In genomic region chr16:86258713-86259112, GRCh38 we compare ENCODE assay signal across 27 cellular contexts.
DNase-seq lines count a peak whose midpoint lies in the region; ATAC-seq and TF ChIP-seq lines count a peak whose summit lies in the region.
"Had no signal": no experiment of that assay in that cellular context is flagged by ENCODE, and none has a peak within 500 bp of the region (broad histone marks: within the 10 kb centered on the region; RNA-seq: fewer than 3 reads in every experiment).

No MANE protein-coding gene starts in this region.

- H3K79me2 ChIP-seq in hepatocyte: no peaks in the 10 kb centered on the region
- no peaks in the 10 kb centered on the region for H3K79me2 ChIP-seq in parathyroid adenoma

- 49% methylated on average over 3 of the region's 3 CpGs for WGBS in hepatocyte (ENCODE audit: low lambda C conversion rate, missing lambda C conversion rate)

- no peaks in the 10 kb centered on the region for H3K4me1 Mint-ChIP-seq in CD8-positive, alpha-beta T cell (ENCODE audit: low read depth)
- H3K4me1 Mint-ChIP-seq: activated CD4-positive, alpha-beta T cell treated with anti-CD3 and anti-CD28 coated beads for 36 hours; activated naive CD8-positive, alpha-beta T cell treated with anti-CD3 and anti-CD28 coated beads for 36 hours had no signal

- peak overlapping the region; percentile 8 for H3K27ac ChIP-seq in colonic mucosa
- peak overlapping the region; percentile 70 for H3K27ac ChIP-seq in hepatocyte
- H3K27ac ChIP-seq in parathyroid adenoma: peak overlapping the region; percentile 66
- H3K27ac ChIP-seq in CD8-positive, alpha-beta T cell (ENCODE audit: low read depth, low read length): no peak overlapping the region
- H3K27ac ChIP-seq: ascending aorta, prostate gland had no signal

- no peaks in the 10 kb centered on the region for H3K27me3 ChIP-seq in colonic mucosa
- no peaks in the 10 kb centered on the region for H3K27me3 ChIP-seq in hepatocyte
- H3K27me3 ChIP-seq in parathyroid adenoma (ENCODE audit: control insufficient read depth, insufficient read depth, low read length): no peaks in the 10 kb centered on the region
- peaks cover 8% of the 10 kb centered on the region for H3K27me3 ChIP-seq in CD8-positive, alpha-beta T cell (ENCODE audit: insufficient read depth, low read length)
- H3K27me3 ChIP-seq: ascending aorta, MG63 had no signal

- H3K4me2 ChIP-seq in hepatocyte (no peak overlapping the region), parathyroid adenoma (ENCODE audit: low read length) (no peak overlapping the region)

- no peaks in the 10 kb centered on the region for H3K4me1 ChIP-seq in colonic mucosa
- no peaks in the 10 kb centered on the region for H3K4me1 ChIP-seq in hepatocyte (ENCODE audit: insufficient read depth)
- H3K4me1 ChIP-seq in parathyroid adenoma: no peaks in the 10 kb centered on the region
- no peaks in the 10 kb centered on the region for H3K4me1 ChIP-seq in CD8-positive, alpha-beta T cell (ENCODE audit: insufficient read depth, low read length)
- H3K4me1 ChIP-seq: ascending aorta, BE2C, prostate gland had no signal

- TF ChIP-seq CTCF in AG09319 (IDR thresholded peaks at IDR 0.05; ENCODE audit: low read depth, low read length): no peak
- TF ChIP-seq CTCF in colonic mucosa (IDR thresholded peaks at IDR 0.05): no peak
- TF ChIP-seq CTCF in hepatocyte (IDR thresholded peaks at IDR 0.05; ENCODE audit: poor library complexity): no peak
- no peak for TF ChIP-seq CTCF in parathyroid adenoma (IDR thresholded peaks at IDR 0.05)
- TF ChIP-seq CTCF in CD8-positive, alpha-beta T cell (IDR thresholded peaks at IDR 0.05): no peak

- H3K4me3 ChIP-seq in colonic mucosa (no peak overlapping the region), hepatocyte (no peak overlapping the region), parathyroid adenoma (ENCODE audit: low read depth, low read length) (no peak overlapping the region)
- H3K4me3 ChIP-seq in CD8-positive, alpha-beta T cell (ENCODE audit: low read depth, low read length): no peak overlapping the region
- H3K4me3 ChIP-seq: ascending aorta, lung, MG63, prostate gland had no signal

- CTCF ChIA-PET in CD8-positive, alpha-beta T cell (lab: Charles Lee): no interaction called here

- POLR2A ChIA-PET in CD8-positive, alpha-beta T cell (lab: Charles Lee): no interaction called here

- ATAC-seq in CD8-positive, alpha-beta T cell: no peak
- ATAC-seq in HG03457 (IDR thresholded peaks at IDR 0.05; ENCODE audit: unreplicated experiment): no peak
- ATAC-seq: activated CD4-positive, alpha-beta T cell treated with anti-CD3 and anti-CD28 coated beads for 36 hours; SK-N-SH treated with all-trans-retinoic acid at 6 μM for 48 hours; stimulated activated naive CD8-positive, alpha-beta T cell treated with anti-CD3 and anti-CD28 coated beads, Interleukin-15, Interleukin-2, amounts not matched to agents 100 U/mL and 50 U/mL, for 24 hours had no signal

- no peaks in the 10 kb centered on the region for H3K9me2 ChIP-seq in hepatocyte (replicated peaks; ENCODE audit: insufficient read depth)

- H3K36me3 ChIP-seq in colonic mucosa: no peaks in the 10 kb centered on the region
- H3K36me3 ChIP-seq in hepatocyte (replicated peaks; ENCODE audit: insufficient read depth, low read depth): no peaks in the 10 kb centered on the region
- H3K36me3 ChIP-seq in parathyroid adenoma (ENCODE audit: control insufficient read depth, insufficient read depth, low read length): no peaks in the 10 kb centered on the region
- no peaks in the 10 kb centered on the region for H3K36me3 ChIP-seq in CD8-positive, alpha-beta T cell (ENCODE audit: insufficient read depth, low read length)
- H3K36me3 ChIP-seq: ascending aorta, BE2C, MG63, prostate gland had no signal

- H3K9ac ChIP-seq in colonic mucosa (ENCODE audit: low read depth in 2 of 2, low read length in 2 of 2): no peak overlapping the region
- H3K9ac ChIP-seq in parathyroid adenoma: no peak overlapping the region

- DNase-seq in AG09319 (ENCODE audit: extremely low read depth, low read depth) (peak; percentile 27), colonic mucosa (peak; percentile 15), hepatocyte (ENCODE audit: low spot score) (no peak), NCI-H128 (lab: John Stamatoyannopoulos, UW; ENCODE audit: unreplicated experiment) (no peak), NCI-H2081 (lab: John Stamatoyannopoulos, UW) (no peak)
- no peak for DNase-seq in CD8-positive, alpha-beta T cell
- DNase-seq: activated CD4-positive, alpha-beta T cell treated with anti-CD3 and anti-CD28 coated beads for 36 hours; activated effector memory CD4-positive, alpha-beta T cell treated with anti-CD3 and anti-CD28 coated beads, Interleukin-2, amount 50 U/mL, for 16 hours; activated naive CD8-positive, alpha-beta T cell treated with anti-CD3 and anti-CD28 coated beads for 36 hours; activated T-cell treated with anti-CD3 and anti-CD28 coated beads, Interleukin-2, amount 50 U/mL, for 1 hour; BE2C; caudate nucleus; kidney glomerular epithelial cell; MG63; NCI-H1417; NCI-H774; RPMI8226; stimulated activated CD4-positive, alpha-beta T cell treated with anti-CD3 and anti-CD28 coated beads, Interleukin-15, amount 100 ng/mL, for 24 hours; stimulated activated naive CD8-positive, alpha-beta T cell treated with anti-CD3 and anti-CD28 coated beads, Interleukin-15, Interleukin-2, amounts not matched to agents 100 U/mL and 50 U/mL, for 24 hours had no signal

- H3K27me3 Mint-ChIP-seq in CD8-positive, alpha-beta T cell (ENCODE audit: low read depth): peaks cover 23% of the 10 kb centered on the region

- H2AFZ ChIP-seq in hepatocyte (no peak overlapping the region), parathyroid adenoma (no peak overlapping the region)

- intact Hi-C loops in colonic mucosa (cut with DNase I): no loop called here
- intact Hi-C loops in CD8-positive, alpha-beta T cell (cut with DNase I, micrococcal nuclease): no loop called here

- no peaks in the 10 kb centered on the region for H3K36me3 Mint-ChIP-seq in CD8-positive, alpha-beta T cell
- H3K36me3 Mint-ChIP-seq: activated naive CD8-positive, alpha-beta T cell treated with anti-CD3 and anti-CD28 coated beads for 36 hours had no signal

- H3K9me3 Mint-ChIP-seq in CD8-positive, alpha-beta T cell: peaks cover 8% of the 10 kb centered on the region

- H3K27ac Mint-ChIP-seq in CD8-positive, alpha-beta T cell: no peak overlapping the region
- H3K27ac Mint-ChIP-seq: activated CD4-positive, alpha-beta T cell treated with anti-CD3 and anti-CD28 coated beads for 36 hours; activated naive CD8-positive, alpha-beta T cell treated with anti-CD3 and anti-CD28 coated beads for 36 hours; dendritic cell treated with granulocyte-macrophage colony-stimulating factor and Interleukin-4, amounts not matched to agents 40 ng/mL and 50 ng/mL, for 4 days; T-helper 2 cell treated with Interferon-gamma antibody and Interleukin-4, amounts not matched to agents 5 μg/mL and 100 μg/mL, for 36 hours had no signal

- H3K9me3 ChIP-seq in colonic mucosa: no peaks in the 10 kb centered on the region
- no peaks in the 10 kb centered on the region for H3K9me3 ChIP-seq in hepatocyte (ENCODE audit: low read depth)
- H3K9me3 ChIP-seq in parathyroid adenoma (ENCODE audit: control insufficient read depth, low read length): no peaks in the 10 kb centered on the region
- H3K9me3 ChIP-seq in CD8-positive, alpha-beta T cell (ENCODE audit: low read length): no peaks in the 10 kb centered on the region
- H3K9me3 ChIP-seq: BE2C, prostate gland had no signal

- no peaks in the 10 kb centered on the region for H4K20me1 ChIP-seq in hepatocyte (ENCODE audit: insufficient read depth, poor library complexity, severe bottlenecking)

- no peak overlapping the region for H3K4me3 Mint-ChIP-seq in CD8-positive, alpha-beta T cell
- H3K4me3 Mint-ChIP-seq: activated CD4-positive, alpha-beta T cell treated with anti-CD3 and anti-CD28 coated beads for 36 hours; activated naive CD8-positive, alpha-beta T cell treated with anti-CD3 and anti-CD28 coated beads for 36 hours; dendritic cell treated with granulocyte-macrophage colony-stimulating factor and Interleukin-4, amounts not matched to agents 40 ng/mL and 50 ng/mL, for 4 days; T-helper 2 cell treated with Interferon-gamma antibody and Interleukin-4, amounts not matched to agents 5 μg/mL and 100 μg/mL, for 36 hours had no signal

Comparison
In these comparisons a context has a peak if more than half of its experiments do, and no peak if none do; other contexts are left out.
1. DNase-seq: peak in AG09319 (single experiment) and colonic mucosa (single experiment); none in hepatocyte (single experiment), CD8-positive, alpha-beta T cell (0 of 7), NCI-H128 (single experiment) and NCI-H2081 (0 of 2).